Comparison of ENCODE assay signal across 28 cellular contexts in genomic region chr16:69855587-69855986, GRCh38.
DNase-seq lines count a peak whose midpoint lies in the region; ATAC-seq and TF ChIP-seq lines count a peak whose summit lies in the region.
"Had no signal": no experiment of that assay in that cellular context is flagged by ENCODE, and none has a peak within 500 bp of the region (broad histone marks: within the 10 kb centered on the region; RNA-seq: fewer than 3 reads in every experiment).

No MANE protein-coding gene starts in this region.

- H3K4me1 ChIP-seq in heart right ventricle, result peaks cover 6 to 37% (median 25%) of the 10 kb centered on the region in 9 donors
- H3K4me1 ChIP-seq in parathyroid adenoma, result no peaks in the 10 kb centered on the region
- H3K4me1 ChIP-seq: vagina had no signal

- H2AFZ ChIP-seq in parathyroid adenoma, result no peak overlapping the region

- POLR2A ChIA-PET in CD4-positive, alpha-beta T cell (lab: Charles Lee), result no interaction called here

- H3K9me3 ChIP-seq in heart right ventricle, result no peaks in the 10 kb centered on the region
- no peaks in the 10 kb centered on the region for H3K9me3 ChIP-seq in parathyroid adenoma (ENCODE audit: control insufficient read depth, low read length)
- H3K9me3 ChIP-seq in CD4-positive, alpha-beta T cell (ENCODE audit: control insufficient read depth, low read length), result no peaks in the 10 kb centered on the region
- H3K9me3 ChIP-seq: A549, suprapubic skin, vagina had no signal

- no peak for TF ChIP-seq CTCF in heart right ventricle (IDR thresholded peaks at IDR 0.05)
- TF ChIP-seq CTCF in parathyroid adenoma (IDR thresholded peaks at IDR 0.05), result no peak
- TF ChIP-seq CTCF in omental fat pad (IDR thresholded peaks at IDR 0.05), result no peak
- TF ChIP-seq CTCF in CD4-positive, alpha-beta T cell (IDR thresholded peaks at IDR 0.05), result no peak
- no peak for TF ChIP-seq CTCF in lower leg skin (IDR thresholded peaks at IDR 0.05)

- intact Hi-C loops in heart right ventricle (cut with DNase I) (no loop called here), Right ventricle myocardium inferior (cut with DNase I) (no loop called here), lower leg skin (cut with DNase I; ENCODE audit: low total_unique reads) (no loop called here)
- intact Hi-C loops in dendritic cell treated with granulocyte-macrophage colony-stimulating factor and Interleukin-4, amounts not matched to agents 40 ng/mL and 50 ng/mL, for 4 days (cut with micrococcal nuclease), result no loop called here
- intact Hi-C loops in CD4-positive, alpha-beta T cell (cut with DNase I, micrococcal nuclease), result no loop called here

- H3K27ac ChIP-seq in heart right ventricle, result peak overlapping the region in 7 of 10 donors; percentile 2 to 64 (median 54)
- peak overlapping the region; percentile 51 for H3K27ac ChIP-seq in parathyroid adenoma
- H3K27ac ChIP-seq in CD4-positive, alpha-beta T cell (ENCODE audit: low read depth, low read length), result no peak overlapping the region
- H3K27ac ChIP-seq: A549, KMS-11, suprapubic skin, vagina had no signal

- H3K4me3 ChIP-seq in heart right ventricle, result no peak overlapping the region
- no peak overlapping the region for H3K4me3 ChIP-seq in parathyroid adenoma (ENCODE audit: low read depth, low read length)
- no peak overlapping the region for H3K4me3 ChIP-seq in lower leg skin (ENCODE audit: low read depth, poor library complexity, severe bottlenecking)
- H3K4me3 ChIP-seq: A549, suprapubic skin, vagina had no signal

- H3K27ac Mint-ChIP-seq in dendritic cell treated with granulocyte-macrophage colony-stimulating factor and Interleukin-4, amounts not matched to agents 40 ng/mL and 50 ng/mL, for 4 days, result peak overlapping the region; percentile 57
- H3K27ac Mint-ChIP-seq in CD4-positive, alpha-beta T cell, result no peak overlapping the region
- H3K27ac Mint-ChIP-seq: activated naive CD8-positive, alpha-beta T cell treated with anti-CD3 and anti-CD28 coated beads, Interleukin-2, amount 10 ng/mL, durations not matched to agents 7 days and 5 days had no signal

- DNase-seq in heart right ventricle, result no peak
- no peak for DNase-seq in Right ventricle myocardium inferior (ENCODE audit: missing footprints)
- DNase-seq in omental fat pad (ENCODE audit: low spot score), result no peak
- no peak for DNase-seq in CD4-positive, alpha-beta T cell
- no peak for DNase-seq in HPDE6-E6E7 (ENCODE audit: extremely low spot score)
- no peak for DNase-seq in lower leg skin (ENCODE audit: low spot score in 2 of 2)
- DNase-seq: activated CD4-positive, alpha-beta T cell treated with anti-CD3 and anti-CD28 coated beads, Interleukin-2, amount 50 U/mL, for 48 hours; activated CD8-positive, alpha-beta memory T cell treated with anti-CD3 and anti-CD28 coated beads, Interleukin-2, amount 50 U/mL, for 48 hours; activated effector memory CD4-positive, alpha-beta T cell treated with Interleukin-2 at 50 U/mL for 16 hours; activated naive CD8-positive, alpha-beta T cell treated with anti-CD3 and anti-CD28 coated beads, Interleukin-2, amount 10 ng/mL, durations not matched to agents 7 days and 5 days; AML-193; DMS153; glutamatergic neuron; mammary epithelial cell; NCI-H1436; NCI-H446 treated with DMSO at 0.1 percent for 48 hours; NCI-H82; stimulated activated CD4-positive, alpha-beta T cell treated with anti-CD3 and anti-CD28 coated beads, Interleukin-4, amount 100 ng/mL, for 4 hours; stimulated activated naive CD4-positive, alpha-beta T cell; T-helper 1 cell had no signal

- no peak overlapping the region for H3K4me2 ChIP-seq in parathyroid adenoma (ENCODE audit: low read length)
- H3K4me2 ChIP-seq: A549, KMS-11 had no signal

- H3K4me3 Mint-ChIP-seq in dendritic cell treated with granulocyte-macrophage colony-stimulating factor and Interleukin-4, amounts not matched to agents 40 ng/mL and 50 ng/mL, for 4 days, result no peak overlapping the region
- H3K4me3 Mint-ChIP-seq in CD4-positive, alpha-beta T cell, result no peak overlapping the region
- H3K4me3 Mint-ChIP-seq: activated naive CD8-positive, alpha-beta T cell treated with anti-CD3 and anti-CD28 coated beads, Interleukin-2, amount 10 ng/mL, durations not matched to agents 7 days and 5 days; central memory CD8-positive, alpha-beta T cell had no signal

- H3K27me3 Mint-ChIP-seq in dendritic cell treated with granulocyte-macrophage colony-stimulating factor and Interleukin-4, amounts not matched to agents 40 ng/mL and 50 ng/mL, for 4 days, result no peaks in the 10 kb centered on the region
- H3K27me3 Mint-ChIP-seq in CD4-positive, alpha-beta T cell, result no peaks in the 10 kb centered on the region
- H3K27me3 Mint-ChIP-seq: activated naive CD8-positive, alpha-beta T cell treated with anti-CD3 and anti-CD28 coated beads, Interleukin-2, amount 10 ng/mL, durations not matched to agents 7 days and 5 days; central memory CD8-positive, alpha-beta T cell had no signal

- H3K79me2 ChIP-seq in parathyroid adenoma, result peaks cover 9% of the 10 kb centered on the region

- TF ChIP-seq POLR2A in lower leg skin (IDR thresholded peaks at IDR 0.05), result no peak

- WGBS in heart right ventricle, 2 donors, result 58% methylated on average over 2 of the region's 2 CpGs
- 62 to 79% methylated on average over 2 of the region's 2 CpGs for WGBS in lower leg skin, 2 donors

- no peak overlapping the region for H3K9ac ChIP-seq in parathyroid adenoma
- H3K9ac ChIP-seq: KMS-11 had no signal

- peaks cover 73% of the 10 kb centered on the region for H3K36me3 Mint-ChIP-seq in dendritic cell treated with granulocyte-macrophage colony-stimulating factor and Interleukin-4, amounts not matched to agents 40 ng/mL and 50 ng/mL, for 4 days (ENCODE audit: low read depth)
- H3K36me3 Mint-ChIP-seq in CD4-positive, alpha-beta T cell (ENCODE audit: low read depth), result peaks cover 70% of the 10 kb centered on the region

- H3K4me1 Mint-ChIP-seq in dendritic cell treated with granulocyte-macrophage colony-stimulating factor and Interleukin-4, amounts not matched to agents 40 ng/mL and 50 ng/mL, for 4 days (ENCODE audit: low read depth), result peaks cover 10% of the 10 kb centered on the region
- peaks cover 8% of the 10 kb centered on the region for H3K4me1 Mint-ChIP-seq in CD4-positive, alpha-beta T cell (ENCODE audit: low read depth)

- H3K36me3 ChIP-seq in heart right ventricle, result peaks cover 0 to 28% (median 0%) of the 10 kb centered on the region in 9 donors
- no peaks in the 10 kb centered on the region for H3K36me3 ChIP-seq in parathyroid adenoma (ENCODE audit: control insufficient read depth, insufficient read depth, low read length)
- H3K36me3 ChIP-seq: suprapubic skin, vagina had no signal

- no peaks in the 10 kb centered on the region for H3K27me3 ChIP-seq in heart right ventricle
- no peaks in the 10 kb centered on the region for H3K27me3 ChIP-seq in parathyroid adenoma (ENCODE audit: control insufficient read depth, insufficient read depth, low read length)
- H3K27me3 ChIP-seq in CD4-positive, alpha-beta T cell (ENCODE audit: control insufficient read depth, insufficient read depth, low read length), result no peaks in the 10 kb centered on the region
- H3K27me3 ChIP-seq: suprapubic skin, vagina had no signal

- CTCF ChIA-PET in CD4-positive, alpha-beta T cell (lab: Charles Lee), result no interaction called here

- ATAC-seq in heart right ventricle, result peak in 1 of 8 donors; percentile 46
- ATAC-seq in Right ventricle myocardium inferior, result no peak
- no peak for ATAC-seq in omental fat pad (ENCODE audit: low FRiP score)
- ATAC-seq in CD4-positive, alpha-beta T cell (ENCODE audit: poor library complexity), result no peak
- ATAC-seq: A549, sciatic nerve had no signal

- H3K9me3 Mint-ChIP-seq in dendritic cell treated with granulocyte-macrophage colony-stimulating factor and Interleukin-4, amounts not matched to agents 40 ng/mL and 50 ng/mL, for 4 days, result no peaks in the 10 kb centered on the region
- no peaks in the 10 kb centered on the region for H3K9me3 Mint-ChIP-seq in CD4-positive, alpha-beta T cell
- H3K9me3 Mint-ChIP-seq: central memory CD8-positive, alpha-beta T cell had no signal
